ENCODE assay signal across 33 cellular contexts in genomic region chrX:124634363-124634762, GRCh38.
"Had no signal": no experiment of that assay in that cellular context is flagged by ENCODE, and none has a peak within 500 bp of the region (broad histone marks: within the 10 kb centered on the region; RNA-seq: fewer than 3 reads in every experiment).

No MANE protein-coding gene starts in this region.

- H3K4me3 ChIP-seq: PC-9, SJCRH30, SK-N-MC had no signal

- H3K36me3 ChIP-seq: SJCRH30, WERI-Rb-1 had no signal

- H3K4me1 Mint-ChIP-seq: activated CD4-positive, alpha-beta memory T cell treated with anti-CD3 and anti-CD28 coated beads, Interleukin-2, amount 10 ng/mL, durations not matched to agents 7 days and 5 days; activated CD8-positive, alpha-beta memory T cell treated with anti-CD3 and anti-CD28 coated beads, Interleukin-2, amount 10 ng/mL, durations not matched to agents 7 days and 5 days; activated naive CD8-positive, alpha-beta T cell treated with anti-CD3 and anti-CD28 coated beads for 36 hours; activated T-helper 17 cell treated with anti-CD3 and anti-CD28 coated beads, Interleukin-2, amount 50 U/mL, for 72 hours had no signal

- DNase-seq: activated CD4-positive, alpha-beta memory T cell treated with anti-CD3 and anti-CD28 coated beads, Interleukin-2, amount 10 ng/mL, durations not matched to agents 7 days and 5 days; activated CD4-positive, alpha-beta T cell treated with anti-CD3 and anti-CD28 coated beads for 1 hour; activated CD4-positive, alpha-beta T cell treated with anti-CD3 and anti-CD28 coated beads for 48 hours; activated CD4-positive, CD25-positive, alpha-beta regulatory T cell; activated CD8-positive, alpha-beta memory T cell treated with anti-CD3 and anti-CD28 coated beads for 24 hours; activated CD8-positive, alpha-beta memory T cell treated with anti-CD3 and anti-CD28 coated beads, Interleukin-2, amount 10 ng/mL, durations not matched to agents 7 days and 5 days; activated CD8-positive, alpha-beta memory T cell treated with anti-CD3 and anti-CD28 coated beads, Interleukin-2, amount 50 U/mL, for 48 hours; activated effector memory CD4-positive, alpha-beta T cell treated with anti-CD3 and anti-CD28 coated beads, Interleukin-2, amount 50 U/mL, for 16 hours; activated naive CD4-positive, alpha-beta T cell; activated naive CD4-positive, alpha-beta T cell treated with anti-CD3 and anti-CD28 coated beads, Interleukin-2, amount 50 U/mL, for 16 hours; activated naive CD8-positive, alpha-beta T cell treated with anti-CD3 and anti-CD28 coated beads for 36 hours; activated T-cell treated with anti-CD3 and anti-CD28 coated beads, Interleukin-2, amount 50 U/mL, for 48 hours; amniotic stem cell; aorta; caudate nucleus; cerebellar nuclear complex; MM.1S; MV-4-11; NCI-H1092; NCI-H1436 treated with DMSO at 0.1 percent for 48 hours; NCI-H1930; NCI-H345; NCI-H524 treated with DMSO at 0.1 percent for 48 hours; NCI-H748 treated with DMSO at 0.1 percent for 48 hours; NK-92 treated with Interleukin-12 subunit alpha and Interleukin-12 subunit beta, amount 100 ng/mL, for 24 hours; PC-9; SHP77; SJCRH30; T1000; WERI-Rb-1 had no signal

- H3K27me3 ChIP-seq: SJCRH30 had no signal

- H2AFZ ChIP-seq: PC-9 had no signal

- H3K27ac Mint-ChIP-seq: activated CD4-positive, alpha-beta memory T cell treated with anti-CD3 and anti-CD28 coated beads, Interleukin-2, amount 10 ng/mL, durations not matched to agents 7 days and 5 days; activated CD8-positive, alpha-beta memory T cell treated with anti-CD3 and anti-CD28 coated beads, Interleukin-2, amount 10 ng/mL, durations not matched to agents 7 days and 5 days; activated naive CD8-positive, alpha-beta T cell treated with anti-CD3 and anti-CD28 coated beads for 36 hours; activated T-helper 17 cell treated with anti-CD3 and anti-CD28 coated beads, Interleukin-2, amount 50 U/mL, for 72 hours had no signal

- H3K4me1 ChIP-seq: SJCRH30 had no signal

- H3K4me3 Mint-ChIP-seq: activated CD4-positive, alpha-beta memory T cell treated with anti-CD3 and anti-CD28 coated beads, Interleukin-2, amount 10 ng/mL, durations not matched to agents 7 days and 5 days; activated CD8-positive, alpha-beta memory T cell treated with anti-CD3 and anti-CD28 coated beads, Interleukin-2, amount 10 ng/mL, durations not matched to agents 7 days and 5 days; activated naive CD8-positive, alpha-beta T cell treated with anti-CD3 and anti-CD28 coated beads for 36 hours; activated T-helper 17 cell treated with anti-CD3 and anti-CD28 coated beads, Interleukin-2, amount 50 U/mL, for 72 hours had no signal

- H3K9me3 ChIP-seq: SJCRH30 had no signal

- H3K4me2 ChIP-seq: KMS-11, PC-9 had no signal

- H3K27ac ChIP-seq: KMS-11, PC-9, SJCRH30, SK-N-MC, WERI-Rb-1 had no signal

- H3K36me3 Mint-ChIP-seq: activated CD8-positive, alpha-beta memory T cell treated with anti-CD3 and anti-CD28 coated beads, Interleukin-2, amount 10 ng/mL, durations not matched to agents 7 days and 5 days; activated naive CD8-positive, alpha-beta T cell treated with anti-CD3 and anti-CD28 coated beads for 36 hours had no signal

- H3K9me3 Mint-ChIP-seq: activated CD4-positive, alpha-beta memory T cell treated with anti-CD3 and anti-CD28 coated beads, Interleukin-2, amount 10 ng/mL, durations not matched to agents 7 days and 5 days; activated naive CD8-positive, alpha-beta T cell treated with anti-CD3 and anti-CD28 coated beads for 36 hours; activated T-helper 17 cell treated with anti-CD3 and anti-CD28 coated beads, Interleukin-2, amount 50 U/mL, for 72 hours had no signal

- H3K27me3 Mint-ChIP-seq: activated CD4-positive, alpha-beta memory T cell treated with anti-CD3 and anti-CD28 coated beads, Interleukin-2, amount 10 ng/mL, durations not matched to agents 7 days and 5 days; activated CD8-positive, alpha-beta memory T cell treated with anti-CD3 and anti-CD28 coated beads, Interleukin-2, amount 10 ng/mL, durations not matched to agents 7 days and 5 days; activated naive CD8-positive, alpha-beta T cell treated with anti-CD3 and anti-CD28 coated beads for 36 hours; activated T-helper 17 cell treated with anti-CD3 and anti-CD28 coated beads, Interleukin-2, amount 50 U/mL, for 72 hours had no signal

- ATAC-seq: activated CD8-positive, alpha-beta memory T cell treated with anti-CD3 and anti-CD28 coated beads, Interleukin-2, amount 10 ng/mL, durations not matched to agents 7 days and 5 days; activated T-helper 17 cell treated with anti-CD3 and anti-CD28 coated beads, Interleukin-2, amount 50 U/mL, for 72 hours had no signal
